1 cellular context compared by ENCODE assay signal in the genomic region with DNA sequence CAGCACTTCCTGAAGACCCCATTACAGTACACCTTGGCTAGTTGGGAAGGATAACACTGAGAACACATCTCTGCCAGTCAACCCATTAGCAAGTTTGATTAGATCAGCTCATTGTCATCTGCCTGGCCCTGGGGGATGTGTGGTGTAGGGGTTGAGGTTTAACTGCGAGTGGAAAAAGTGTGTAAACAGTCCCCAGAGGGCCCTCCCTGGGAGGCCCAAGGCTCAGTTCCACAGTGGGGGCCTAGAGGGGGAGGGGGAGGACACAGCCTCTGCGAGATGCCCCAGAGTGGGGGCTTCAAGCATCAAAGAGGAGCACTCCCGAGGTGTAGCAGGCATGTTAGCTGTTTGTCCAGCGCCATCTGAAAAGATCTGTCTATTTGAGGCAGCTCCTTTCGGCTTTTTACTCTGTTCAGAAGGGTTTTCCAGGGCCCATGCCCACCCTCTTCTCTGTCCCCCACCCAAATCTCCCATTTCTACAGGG.
TF ChIP-seq lines count a peak whose summit lies in the region.

No MANE protein-coding gene starts in this region.

TF ChIP-seq in A549, 52 proteins besides CTCF, POLR2A, EP300 and RAD21 (continued from another document):
- TF ChIP-seq MAZ (IDR thresholded peaks at IDR 0.05; ENCODE audit: borderline replicate concordance, low read depth, low read length) (no peak), TFCP2L1 (CRISPR knock-in tag; IDR thresholded peaks at IDR 0.05) (no peak)
- TF ChIP-seq, protein P1, sequence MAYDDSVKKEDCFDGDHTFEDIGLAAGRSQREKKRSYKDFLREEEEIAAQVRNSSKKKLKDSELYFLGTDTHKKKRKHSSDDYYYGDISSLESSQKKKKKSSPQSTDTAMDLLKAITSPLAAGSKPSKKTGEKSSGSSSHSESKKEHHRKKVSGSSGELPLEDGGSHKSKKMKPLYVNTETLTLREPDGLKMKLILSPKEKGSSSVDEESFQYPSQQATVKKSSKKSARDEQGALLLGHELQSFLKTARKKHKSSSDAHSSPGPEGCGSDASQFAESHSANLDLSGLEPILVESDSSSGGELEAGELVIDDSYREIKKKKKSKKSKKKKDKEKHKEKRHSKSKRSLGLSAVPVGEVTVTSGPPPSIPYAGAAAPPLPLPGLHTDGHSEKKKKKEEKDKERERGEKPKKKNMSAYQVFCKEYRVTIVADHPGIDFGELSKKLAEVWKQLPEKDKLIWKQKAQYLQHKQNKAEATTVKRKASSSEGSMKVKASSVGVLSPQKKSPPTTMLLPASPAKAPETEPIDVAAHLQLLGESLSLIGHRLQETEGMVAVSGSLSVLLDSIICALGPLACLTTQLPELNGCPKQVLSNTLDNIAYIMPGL (CRISPR knock-in tag; IDR thresholded peaks at IDR 0.05; ENCODE audit: borderline replicate concordance) = no peak
- TF ChIP-seq, protein P2, sequence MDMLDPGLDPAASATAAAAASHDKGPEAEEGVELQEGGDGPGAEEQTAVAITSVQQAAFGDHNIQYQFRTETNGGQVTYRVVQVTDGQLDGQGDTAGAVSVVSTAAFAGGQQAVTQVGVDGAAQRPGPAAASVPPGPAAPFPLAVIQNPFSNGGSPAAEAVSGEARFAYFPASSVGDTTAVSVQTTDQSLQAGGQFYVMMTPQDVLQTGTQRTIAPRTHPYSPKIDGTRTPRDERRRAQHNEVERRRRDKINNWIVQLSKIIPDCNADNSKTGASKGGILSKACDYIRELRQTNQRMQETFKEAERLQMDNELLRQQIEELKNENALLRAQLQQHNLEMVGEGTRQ (IDR thresholded peaks at IDR 0.05) = no peak
